ENCODE assay signal across 27 cellular contexts in genomic region chr15:99345242-99345641, GRCh38.
"Had no signal": no experiment of that assay in that cellular context is flagged by ENCODE, and none has a peak within 500 bp of the region (broad histone marks: within the 10 kb centered on the region; RNA-seq: fewer than 3 reads in every experiment).

No MANE protein-coding gene starts in this region.

- H3K4me3 Mint-ChIP-seq: nephron; neural progenitor cell; stimulated activated effector memory CD8-positive, alpha-beta T cell treated with anti-CD3 and anti-CD28 coated beads, Interleukin-12 subunit alpha, Interleukin-12 subunit beta, amount 100 ng/mL, for 72 hours; stimulated activated naive B cell treated with anti-CD40 and anti-IgM and Interleukin-4, amounts not matched to agents 10 μg/mL and 1 μg/mL and 100 μg/mL, for 72 hours; stimulated activated naive CD8-positive, alpha-beta T cell treated with anti-CD3 and anti-CD28 coated beads, Interleukin-15, Interleukin-2, amounts not matched to agents 100 ng/mL and 50 ng/mL, for 24 hours had no signal

- H3K4me2 ChIP-seq: neural progenitor cell had no signal

- H3K27ac Mint-ChIP-seq: nephron; neural progenitor cell; stimulated activated naive B cell treated with anti-CD40 and anti-IgM and Interleukin-4, amounts not matched to agents 10 μg/mL and 1 μg/mL and 100 μg/mL, for 72 hours; stimulated activated naive CD8-positive, alpha-beta T cell treated with anti-CD3 and anti-CD28 coated beads, Interleukin-15, Interleukin-2, amounts not matched to agents 100 ng/mL and 50 ng/mL, for 24 hours had no signal

- H2AFZ ChIP-seq: neural progenitor cell, parathyroid adenoma had no signal

- ATAC-seq: psoas muscle, right cardiac atrium, right lobe of liver had no signal

- H3K9me3 ChIP-seq: ovary, psoas muscle, right lobe of liver, sigmoid colon, stomach, thoracic aorta, thyroid gland, tibial nerve, upper lobe of left lung, vagina had no signal

- H3K36me3 Mint-ChIP-seq: stimulated activated effector memory CD8-positive, alpha-beta T cell treated with anti-CD3 and anti-CD28 coated beads, Interleukin-12 subunit alpha, Interleukin-12 subunit beta, amount 100 ng/mL, for 72 hours had no signal

- H3K27me3 ChIP-seq: neural progenitor cell, ovary, right lobe of liver, sigmoid colon, stomach, thyroid gland, tibial nerve, upper lobe of left lung, vagina had no signal

- H3K9me3 Mint-ChIP-seq: stimulated activated effector memory CD8-positive, alpha-beta T cell treated with anti-CD3 and anti-CD28 coated beads, Interleukin-12 subunit alpha, Interleukin-12 subunit beta, amount 100 ng/mL, for 72 hours; stimulated activated naive CD8-positive, alpha-beta T cell treated with anti-CD3 and anti-CD28 coated beads, Interleukin-15, Interleukin-2, amounts not matched to agents 100 ng/mL and 50 ng/mL, for 24 hours had no signal

- DNase-seq: occipital lobe; ovary; posterior cingulate gyrus; psoas muscle; right cardiac atrium; right lobe of liver; sigmoid colon; small intestine; stimulated activated CD4-positive, alpha-beta T cell treated with anti-CD3 and anti-CD28 coated beads, Interleukin-15, amount 100 ng/mL, for 24 hours; stimulated activated CD4-positive, alpha-beta T cell treated with anti-CD3 and anti-CD28 coated beads, Interleukin-2, amount 100 ng/mL, for 24 hours; stimulated activated CD4-positive, alpha-beta T cell treated with anti-CD3 and anti-CD28 coated beads, Interleukin-2, amount 100 ng/mL, for 48 hours; stimulated activated CD4-positive, alpha-beta T cell treated with anti-CD3 and anti-CD28 coated beads, Interleukin-4, amount 100 ng/mL, for 24 hours; stimulated activated naive B cell treated with anti-CD40 and anti-IgM and Interleukin-4, amounts not matched to agents 10 μg/mL and 1 μg/mL and 100 μg/mL, for 72 hours; stimulated activated naive CD4-positive, alpha-beta T cell treated with Interleukin-2 at 50 U/mL for 16 hours; stomach; trophoblast cell; upper lobe of left lung had no signal

- H3K4me1 Mint-ChIP-seq: nephron, neural progenitor cell had no signal

- H3K36me3 ChIP-seq: neural progenitor cell, ovary, right lobe of liver, sigmoid colon, thoracic aorta, thyroid gland, tibial nerve, upper lobe of left lung, vagina had no signal

- H3K4me3 ChIP-seq: neural progenitor cell, ovary, psoas muscle, right lobe of liver, sigmoid colon, stomach, thoracic aorta, thyroid gland, tibial nerve, upper lobe of left lung, vagina had no signal

- H3K27ac ChIP-seq: neural progenitor cell, ovary, parathyroid adenoma, psoas muscle, right lobe of liver, sigmoid colon, stomach, thoracic aorta, thyroid gland, tibial nerve, vagina had no signal

- H3K79me2 ChIP-seq: parathyroid adenoma had no signal

- H3K4me1 ChIP-seq: neural progenitor cell, psoas muscle had no signal

- H3K27me3 Mint-ChIP-seq: progenitor cell of endocrine pancreas; stimulated activated naive B cell treated with anti-CD40 and anti-IgM and Interleukin-4, amounts not matched to agents 10 μg/mL and 1 μg/mL and 100 μg/mL, for 72 hours; stimulated activated naive CD8-positive, alpha-beta T cell treated with anti-CD3 and anti-CD28 coated beads, Interleukin-15, Interleukin-2, amounts not matched to agents 100 ng/mL and 50 ng/mL, for 24 hours had no signal

- H3K9ac ChIP-seq: neural progenitor cell, parathyroid adenoma had no signal
